Comparison of ENCODE assay signal across 7 cellular contexts in the genomic region with DNA sequence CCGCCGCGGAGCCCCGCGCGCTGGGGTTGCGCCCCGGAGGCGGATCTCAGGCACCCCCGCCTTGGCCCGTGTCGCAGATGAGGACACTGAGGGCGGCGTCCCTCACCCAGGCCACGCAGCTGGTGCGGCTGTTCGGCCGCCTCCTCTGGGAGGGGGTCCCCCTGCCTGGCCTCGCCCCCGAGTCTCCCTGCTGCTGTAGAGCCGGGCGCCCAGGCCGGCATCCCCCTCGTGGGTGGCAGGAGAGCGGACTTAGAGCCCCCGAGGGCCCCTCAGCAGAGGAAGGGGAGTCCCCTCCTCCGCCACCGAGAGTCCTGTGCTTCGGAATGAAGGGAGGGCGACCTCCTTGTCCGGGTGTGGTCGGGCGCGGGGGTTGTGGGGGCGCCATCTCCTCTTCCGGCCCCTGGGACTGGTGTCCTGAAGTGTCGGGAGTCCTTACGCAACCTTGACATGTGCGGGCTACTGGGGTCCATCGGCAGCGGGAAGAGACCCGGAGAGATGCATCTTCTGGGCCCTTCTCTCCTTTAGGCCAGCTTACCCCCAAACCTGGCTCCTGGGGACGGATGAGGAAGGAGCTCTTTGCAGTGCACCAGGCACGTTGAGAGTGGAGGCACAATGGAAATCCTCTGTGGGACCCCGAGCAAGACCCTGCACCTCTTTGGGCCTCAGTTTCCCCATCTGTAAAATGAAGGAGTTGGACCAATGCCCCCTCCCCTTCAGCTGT. TPM values are rescaled to one million over a fixed set of nuclear protein-coding genes. Genes with fewer than 3 reads are reported as not detected.
DNase-seq lines count a peak whose midpoint lies in the region; ATAC-seq and TF ChIP-seq lines count a peak whose summit lies in the region.

No MANE protein-coding gene starts in this region.

- no peaks in the 10 kb centered on the region for H3K9me3 Mint-ChIP-seq in activated naive CD8-positive, alpha-beta T cell treated with anti-CD3 and anti-CD28 coated beads for 36 hours

- H3K4me2 ChIP-seq in Loucy (ENCODE audit: low read depth, low read length, poor library complexity, severe bottlenecking), result peak overlapping the region; percentile 85

- H2AFZ ChIP-seq in Loucy (ENCODE audit: low read length), result peak overlapping the region; percentile 73

- TF ChIP-seq POLR2A in spleen (IDR thresholded peaks at IDR 0.05) (no peak), adrenal gland (IDR thresholded peaks at IDR 0.05) (no peak)

- TF ChIP-seq CTCF in Loucy (conservative IDR thresholded peaks at IDR 0.05; ENCODE audit: low read length) (no peak), spleen (IDR thresholded peaks at IDR 0.05 in 8 of 11, conservative IDR thresholded peaks at IDR 0.05 in 3 of 11) (no peak), adrenal gland (IDR thresholded peaks at IDR 0.05) (no peak)

- no peak overlapping the region for H3K27ac Mint-ChIP-seq in activated naive CD8-positive, alpha-beta T cell treated with anti-CD3 and anti-CD28 coated beads for 36 hours

- H3K79me2 ChIP-seq in Loucy (ENCODE audit: insufficient read depth, low read length), result no peaks in the 10 kb centered on the region

- H3K4me1 ChIP-seq in Loucy (ENCODE audit: insufficient read depth, low read length, poor library complexity, severe bottlenecking), result peaks cover 4% of the 10 kb centered on the region
- peaks cover 3% of the 10 kb centered on the region for H3K4me1 ChIP-seq in iPS-18a (ENCODE audit: control insufficient read depth, low read depth, low read length)
- H3K4me1 ChIP-seq in spleen, result peaks cover 13 to 22% (median 18%) of the 10 kb centered on the region in 6 donors
- peaks cover 8 to 13% of the 10 kb centered on the region in 2 donors for H3K4me1 ChIP-seq in adrenal gland (replicated peaks in 1 of 2)

- 1 to 2% (median 1%) methylated on average over 10 to 45 of the region's 45 CpGs for WGBS in spleen, 5 donors
- WGBS in adrenal gland, 4 donors, result 0 to 1% (median 1%) methylated on average over 4 to 45 of the region's 45 CpGs; no CpG with 5 or more reads in 1 of the 4 donors

- H3K9ac ChIP-seq in Loucy (ENCODE audit: low read depth, low read length, poor library complexity, severe bottlenecking) (peak overlapping the region; percentile 56), iPS-18a (ENCODE audit: low read length) (no peak overlapping the region)

- peaks cover 20% of the 10 kb centered on the region for H3K27me3 Mint-ChIP-seq in activated naive CD8-positive, alpha-beta T cell treated with anti-CD3 and anti-CD28 coated beads for 36 hours

- H3K27me3 ChIP-seq in Loucy (ENCODE audit: insufficient read depth, low read length, poor library complexity, severe bottlenecking), result no peaks in the 10 kb centered on the region
- peaks cover 54% of the 10 kb centered on the region for H3K27me3 ChIP-seq in iPS-18a (ENCODE audit: control insufficient read depth, insufficient read depth, low read length)
- peaks cover 5 to 59% (median 21%) of the 10 kb centered on the region in 7 donors for H3K27me3 ChIP-seq in spleen (replicated peaks in 1 of 7)
- H3K27me3 ChIP-seq in adrenal gland, result no peaks in the 10 kb centered on the region

- DNase-seq in activated naive CD8-positive, alpha-beta T cell treated with anti-CD3 and anti-CD28 coated beads for 36 hours, result no peak
- DNase-seq in spleen, result no peak
- no peak for DNase-seq in adrenal gland

- intact Hi-C loops in spleen (cut with DNase I; ENCODE audit: low total_unique reads), result loop anchor here (2.0 kb wide), 1 partner anchor 221 kb away; no protein-coding TSS in a partner anchor
- intact Hi-C loops in adrenal gland (cut with DNase I), result loop anchor here in 1 of 2 donors (2.0 kb wide), 1 partner anchor 221 kb away; no protein-coding TSS in a partner anchor

- peak overlapping the region; percentile 80 for H3K4me3 Mint-ChIP-seq in activated naive CD8-positive, alpha-beta T cell treated with anti-CD3 and anti-CD28 coated beads for 36 hours

- H3K4me1 Mint-ChIP-seq in activated naive CD8-positive, alpha-beta T cell treated with anti-CD3 and anti-CD28 coated beads for 36 hours, result peaks cover 6% of the 10 kb centered on the region

- no peaks in the 10 kb centered on the region for H4K20me1 ChIP-seq in Loucy (ENCODE audit: insufficient read depth, low read length, poor library complexity, severe bottlenecking)

- no peaks in the 10 kb centered on the region for H3K36me3 Mint-ChIP-seq in activated naive CD8-positive, alpha-beta T cell treated with anti-CD3 and anti-CD28 coated beads for 36 hours

- H3K9me3 ChIP-seq in Loucy (ENCODE audit: insufficient read depth, low read depth, low read length) (no peaks in the 10 kb centered on the region), iPS-18a (ENCODE audit: control insufficient read depth, low read depth, low read length) (peaks cover 5% of the 10 kb centered on the region), spleen (peaks cover 0 to 10% (median 7%) of the 10 kb centered on the region in 8 donors), adrenal gland (replicated peaks in 1 of 3) (no peaks in the 10 kb centered on the region)

- H3K27ac ChIP-seq in iPS-18a (ENCODE audit: low read length) (no peak overlapping the region), spleen (peak overlapping the region in 2 of 8 donors; percentile 13 to 61), adrenal gland (peak overlapping the region in 2 of 5 donors; percentile 38 to 63)

- no peaks in the 10 kb centered on the region for H3K9me2 ChIP-seq in Loucy (replicated peaks; ENCODE audit: low read depth, low read length)

- H3F3A ChIP-seq in Loucy (ENCODE audit: low read depth), result no peaks in the 10 kb centered on the region

- ATAC-seq in GM18511 (IDR thresholded peaks at IDR 0.05; ENCODE audit: unreplicated experiment) (peak; percentile 26), HG02870 (IDR thresholded peaks at IDR 0.05; ENCODE audit: unreplicated experiment) (no peak)

- H3K4me3 ChIP-seq in Loucy (ENCODE audit: low read length, poor library complexity, severe bottlenecking), result peak overlapping the region; percentile 72
- peak overlapping the region; percentile 44 for H3K4me3 ChIP-seq in iPS-18a (ENCODE audit: low read length)
- peak overlapping the region; percentile 23 to 88 (median 60) for H3K4me3 ChIP-seq in spleen
- H3K4me3 ChIP-seq in adrenal gland, result peak overlapping the region in 2 of 4 donors; percentile 16 to 54

- no peaks in the 10 kb centered on the region for H3K36me3 ChIP-seq in Loucy (ENCODE audit: insufficient read depth, low read length)
- no peaks in the 10 kb centered on the region for H3K36me3 ChIP-seq in iPS-18a (ENCODE audit: control insufficient read depth, low read depth, low read length)
- no peaks in the 10 kb centered on the region for H3K36me3 ChIP-seq in spleen
- H3K36me3 ChIP-seq in adrenal gland (replicated peaks in 1 of 2), result no peaks in the 10 kb centered on the region

RNA-seq across cellular contexts. Expression of gene EXOSC2, which starts 11.7 kb away (rescaled TPM):
- 100 to 1,000 TPM in 1 of 2 experiments, 10 to 100 TPM in 1; 96.4 to 101 TPM for total RNA-seq in activated naive CD8-positive, alpha-beta T cell treated with anti-CD3 and anti-CD28 coated beads for 36 hours
- total RNA-seq in spleen, result 10 to 100 TPM; 23.8 to 34.6 (median 26.1) TPM
- 10 to 100 TPM; 16.9 to 22.8 (median 17.2) TPM for polyA plus RNA-seq in spleen
- total RNA-seq in adrenal gland, result 10 to 100 TPM in 7 of 8 donors, 1 to 10 TPM in 1; 9.5 to 26.7 (median 19.3) TPM
- polyA plus RNA-seq in adrenal gland, result 10 to 100 TPM; 15.5 to 28.8 (median 16.6) TPM

RNA-seq across cellular contexts. Expression of gene PRDM12, which starts 17.5 kb away (rescaled TPM):
- total RNA-seq in activated naive CD8-positive, alpha-beta T cell treated with anti-CD3 and anti-CD28 coated beads for 36 hours, result not detected
- total RNA-seq in spleen, result not detected
- under 1 TPM in 2 of 3 donors, not detected in 1; 0.06 to 0.07 TPM for polyA plus RNA-seq in spleen
- total RNA-seq in adrenal gland, result under 1 TPM in 1 of 8 donors, not detected in 7; 0.14 TPM
- under 1 TPM in 2 of 3 donors, not detected in 1; 0.07 to 0.08 TPM for polyA plus RNA-seq in adrenal gland
